11 cellular contexts compared by ENCODE assay signal in the genomic region with DNA sequence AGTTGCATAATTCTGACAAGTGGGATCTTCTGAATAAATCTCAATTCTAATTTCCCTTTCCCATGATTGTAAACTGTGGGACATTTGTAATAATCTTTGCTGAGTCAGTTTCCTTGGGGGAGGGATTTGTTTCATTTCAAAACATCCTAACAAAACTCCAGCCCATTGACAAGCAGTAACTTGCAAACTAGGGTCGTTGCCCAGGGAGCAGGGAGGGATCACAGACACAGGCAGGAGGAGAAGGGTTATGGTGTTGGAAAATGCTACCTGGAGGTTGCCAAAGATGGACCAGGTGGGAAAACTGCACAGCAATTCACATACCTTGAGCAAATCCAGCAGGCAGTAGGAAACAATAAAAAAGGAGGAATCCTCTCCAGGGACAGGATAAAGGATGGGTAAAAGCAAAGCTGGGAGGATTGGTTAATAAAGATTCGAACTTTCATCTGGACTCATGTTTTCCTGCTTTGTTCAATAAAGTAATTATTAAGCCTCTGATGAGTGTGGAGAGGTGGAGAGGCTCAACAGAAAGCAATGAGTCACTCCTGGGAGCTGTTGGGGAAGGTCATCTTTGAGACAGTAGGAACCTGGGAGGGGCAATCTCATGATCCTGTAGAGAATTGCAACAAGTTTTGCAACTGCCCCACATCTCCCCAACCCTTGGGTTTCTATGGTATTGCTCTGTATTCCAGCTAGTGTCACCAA.
A peak's percentile ranks its signal among the peaks of the same experiment; 100 is the strongest.
DNase-seq lines count a peak whose midpoint lies in the region; ATAC-seq and TF ChIP-seq lines count a peak whose summit lies in the region.
"Had no signal": no experiment of that assay in that cellular context is flagged by ENCODE, and none has a peak within 500 bp of the region (broad histone marks: within the 10 kb centered on the region; RNA-seq: fewer than 3 reads in every experiment).

No MANE protein-coding gene starts in this region.

- H3K27ac ChIP-seq in GM23248: peak overlapping the region; percentile 71
- H3K27ac ChIP-seq in OCI-LY7 (ENCODE audit: low read depth, low read length, poor library complexity, severe bottlenecking): no peak overlapping the region
- peak overlapping the region in 3 of 4 donors; percentile 38 to 68 (median 55) for H3K27ac ChIP-seq in esophagus squamous epithelium
- H3K27ac ChIP-seq in parathyroid adenoma: no peak overlapping the region

- H3K9me3 ChIP-seq in GM23248 (ENCODE audit: low read depth): no peaks in the 10 kb centered on the region
- no peaks in the 10 kb centered on the region for H3K9me3 ChIP-seq in OCI-LY7 (ENCODE audit: low read length)
- H3K9me3 ChIP-seq in esophagus squamous epithelium: no peaks in the 10 kb centered on the region
- no peaks in the 10 kb centered on the region for H3K9me3 ChIP-seq in parathyroid adenoma (ENCODE audit: control insufficient read depth, low read length)

- H3K27me3 ChIP-seq in GM23248 (replicated peaks; ENCODE audit: insufficient read depth): no peaks in the 10 kb centered on the region
- H3K27me3 ChIP-seq in esophagus squamous epithelium: no peaks in the 10 kb centered on the region
- H3K27me3 ChIP-seq in parathyroid adenoma (ENCODE audit: control insufficient read depth, insufficient read depth, low read length): no peaks in the 10 kb centered on the region

- H4K20me1 ChIP-seq in GM23248 (ENCODE audit: insufficient read depth) (no peaks in the 10 kb centered on the region), OCI-LY7 (ENCODE audit: insufficient read depth, low read length) (no peaks in the 10 kb centered on the region)

- H3K79me2 ChIP-seq in GM23248 (ENCODE audit: insufficient read depth): no peaks in the 10 kb centered on the region
- no peaks in the 10 kb centered on the region for H3K79me2 ChIP-seq in OCI-LY7 (ENCODE audit: insufficient read depth, low read depth, low read length)
- no peaks in the 10 kb centered on the region for H3K79me2 ChIP-seq in parathyroid adenoma

- CTCF ChIA-PET in OCI-LY7 (lab: Charles Lee; ENCODE audit: unreplicated experiment): no interaction called here

- DNase-seq in GM23248 (peak; percentile 89), OCI-LY7 (ENCODE audit: low spot score) (no peak), esophagus squamous epithelium (lab: John Stamatoyannopoulos, UW) (no peak), NCI-H2029 treated with DMSO at 0.1 percent for 48 hours (lab: John Stamatoyannopoulos, UW) (no peak)
- DNase-seq: activated T-cell treated with anti-CD3 and anti-CD28 coated beads, Interleukin-2, amount 50 U/mL, for 24 hours; NK-92 treated with Interleukin-12 subunit alpha and Interleukin-12 subunit beta, amount 100 ng/mL, for 24 hours had no signal

- peaks cover 5% of the 10 kb centered on the region; the same call in 1 of the 2 replicates for H3F3A ChIP-seq in GM23248 (ENCODE audit: insufficient read depth)

- intact Hi-C loops in OCI-LY7 (cut with micrococcal nuclease; ENCODE audit: unreplicated experiment) (no loop called here), esophagus squamous epithelium (cut with DNase I) (no loop called here)

- in situ Hi-C loops in GM23248 (cut with MboI): no loop called here

- ATAC-seq in GM21717 (IDR thresholded peaks at IDR 0.05; ENCODE audit: unreplicated experiment) (no peak), HG03108 (IDR thresholded peaks at IDR 0.05; ENCODE audit: unreplicated experiment) (no peak), GM21528 (IDR thresholded peaks at IDR 0.05; ENCODE audit: low FRiP score, unreplicated experiment) (no peak)
- ATAC-seq: GM12878 had no signal

- H3K4me3 ChIP-seq in GM23248 (peak overlapping the region; percentile 33; the same call in 1 of the 2 replicates), OCI-LY7 (ENCODE audit: low read depth, low read length, poor library complexity, severe bottlenecking) (no peak overlapping the region), esophagus squamous epithelium (peak overlapping the region in 1 of 4 donors; percentile 16), parathyroid adenoma (ENCODE audit: low read depth, low read length) (no peak overlapping the region)
- H3K4me3 ChIP-seq: GM12878 had no signal

- H3K36me3 ChIP-seq in GM23248 (ENCODE audit: low read depth): no peaks in the 10 kb centered on the region
- no peaks in the 10 kb centered on the region; the same call in 1 of the 2 replicates for H3K36me3 ChIP-seq in OCI-LY7 (ENCODE audit: insufficient read depth, low read length)
- no peaks in the 10 kb centered on the region for H3K36me3 ChIP-seq in esophagus squamous epithelium
- H3K36me3 ChIP-seq in parathyroid adenoma (ENCODE audit: control insufficient read depth, insufficient read depth, low read length): no peaks in the 10 kb centered on the region

- TF ChIP-seq CTCF in OCI-LY7 (conservative IDR thresholded peaks at IDR 0.05; ENCODE audit: low read length) (no peak), esophagus squamous epithelium (IDR thresholded peaks at IDR 0.05) (no peak), parathyroid adenoma (IDR thresholded peaks at IDR 0.05) (no peak)

- 29 to 31% methylated on average over 2 of the region's 2 CpGs for WGBS in GM23248 (ENCODE audit: low coverage in 1 of 2, low lambda C conversion rate in 2 of 2, missing lambda C conversion rate in 2 of 2), 2 experiments
- WGBS in esophagus squamous epithelium, 2 donors: 17 to 18% methylated on average over 2 of the region's 2 CpGs

- POLR2A ChIA-PET in OCI-LY7 (lab: Charles Lee): interaction anchor here (0.8 to 1.0 kb wide), 2 partner anchors 8 to 38 kb away, joined by 3 read pairs; no protein-coding TSS in a partner anchor

- peaks cover 18% of the 10 kb centered on the region for H3K4me1 ChIP-seq in GM23248 (ENCODE audit: insufficient read depth)
- H3K4me1 ChIP-seq in OCI-LY7 (ENCODE audit: insufficient read depth, low read length, poor library complexity, severe bottlenecking): peaks cover 44% of the 10 kb centered on the region
- peaks cover 6 to 27% (median 16%) of the 10 kb centered on the region in 3 donors for H3K4me1 ChIP-seq in esophagus squamous epithelium
- H3K4me1 ChIP-seq in parathyroid adenoma: no peaks in the 10 kb centered on the region

- H2AFZ ChIP-seq in GM23248 (peak overlapping the region; percentile 68), OCI-LY7 (ENCODE audit: low read length) (peak overlapping the region; percentile 55; the same call in 1 of the 2 replicates), parathyroid adenoma (peak overlapping the region; percentile 19)

- peak overlapping the region; percentile 54 for H3K9ac ChIP-seq in GM23248
- H3K9ac ChIP-seq in parathyroid adenoma: no peak overlapping the region

- no peak for TF ChIP-seq POLR2A in esophagus squamous epithelium (IDR thresholded peaks at IDR 0.05)

- BruUV-seq in OCI-LY7 (replicated peaks; lab: Mats Ljungman, UMichigan): no TSS peak

- H3K4me2 ChIP-seq in GM23248 (ENCODE audit: unreplicated experiment) (peak overlapping the region; percentile 50), OCI-LY7 (ENCODE audit: low read length) (no peak overlapping the region), parathyroid adenoma (ENCODE audit: low read length) (no peak overlapping the region)

- H3K9me2 ChIP-seq in GM23248 (ENCODE audit: insufficient read depth) (no peaks in the 10 kb centered on the region), OCI-LY7 (ENCODE audit: insufficient read depth, low read length) (no peaks in the 10 kb centered on the region)

Comparison
In these comparisons a context has a peak if more than half of its experiments do, and no peak if none do; other contexts are left out.
1. H3K27ac ChIP-seq: peak in GM23248 (single experiment) and esophagus squamous epithelium (3 of 4); none in OCI-LY7 (single experiment) and parathyroid adenoma (single experiment).
2. Peak in every context shown above with its lines, with median percentiles within 50 percentile points of each other: H2AFZ ChIP-seq.